Comparison of ENCODE assay signal across 15 cellular contexts in the genomic region with DNA sequence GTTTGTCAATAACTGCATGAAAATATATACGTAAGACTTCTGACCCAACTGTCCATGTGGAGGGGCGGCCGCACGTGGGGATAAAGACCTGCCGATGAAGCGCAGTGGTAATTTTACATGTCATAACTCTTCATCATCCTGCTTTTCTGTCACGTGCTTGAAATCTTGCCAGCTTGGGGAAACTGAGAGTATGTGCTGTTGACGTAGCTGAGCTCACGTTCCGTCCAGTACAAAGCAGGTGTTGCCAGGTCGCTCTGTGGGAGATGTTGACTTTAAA.
"Had no signal": no experiment of that assay in that cellular context is flagged by ENCODE, and none has a peak within 500 bp of the region (broad histone marks: within the 10 kb centered on the region; RNA-seq: fewer than 3 reads in every experiment).

No MANE protein-coding gene starts in this region.

- H3K4me3 ChIP-seq: dorsolateral prefrontal cortex, left lung, right atrium auricular region, smooth muscle cell had no signal

- H3K27me3 ChIP-seq: dorsolateral prefrontal cortex, left lung, right atrium auricular region had no signal

- H3K27ac ChIP-seq: left lung, right atrium auricular region had no signal

- ATAC-seq: left lung; naive thymus-derived CD8-positive, alpha-beta T cell had no signal

- H3K36me3 ChIP-seq: right atrium auricular region had no signal

- H3K9me3 ChIP-seq: left lung, right atrium auricular region had no signal

- DNase-seq: activated CD4-positive, alpha-beta T cell treated with anti-CD3 and anti-CD28 coated beads, Interleukin-2, amount 50 U/mL, for 1 hour; activated CD8-positive, alpha-beta memory T cell treated with anti-CD3 and anti-CD28 coated beads for 24 hours; activated gamma-delta T cell treated with Interleukin-2 at 50 U/mL for 16 hours; amniotic stem cell; hippocampal formation; naive thymus-derived CD8-positive, alpha-beta T cell; nucleus accumbens; stimulated activated CD4-positive, alpha-beta T cell treated with anti-CD3 and anti-CD28 coated beads, Interleukin-4, amount 100 ng/mL, for 4 hours; stimulated activated CD8-positive, alpha-beta memory T cell treated with anti-CD3 and anti-CD28 coated beads, Interleukin-4, amount 100 ng/mL, for 48 hours; stimulated activated naive CD4-positive, alpha-beta T cell treated with Interleukin-2 at 50 U/mL for 16 hours; T-helper 9 cell had no signal

- H3K4me2 ChIP-seq: smooth muscle cell had no signal
